ENCODE assay signal across 9 cellular contexts in the genomic region with DNA sequence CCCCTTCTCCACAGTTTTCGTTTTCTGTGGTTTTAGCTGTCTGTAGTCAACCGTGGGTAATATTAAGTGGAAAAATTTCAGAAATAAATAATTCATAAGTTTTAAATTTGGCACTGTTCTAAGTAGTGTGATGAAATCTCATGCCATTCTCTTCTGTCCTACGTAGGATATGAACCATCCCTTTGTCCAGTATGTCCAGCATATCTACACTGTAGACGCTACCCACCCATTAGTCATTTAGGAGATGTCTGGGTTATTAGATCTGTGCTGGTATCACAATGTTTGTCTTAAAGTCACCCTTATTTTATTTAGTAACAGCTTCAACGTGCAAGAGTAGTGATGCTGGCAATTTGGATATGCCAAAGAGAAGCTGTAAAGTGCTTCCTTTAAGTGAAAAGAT.
"Had no signal": no experiment of that assay in that cellular context is flagged by ENCODE, and none has a peak within 500 bp of the region (broad histone marks: within the 10 kb centered on the region; RNA-seq: fewer than 3 reads in every experiment).

No MANE protein-coding gene starts in this region.

- H3K36me3 ChIP-seq: thyroid gland, uterus had no signal

- H2AFZ ChIP-seq: neural progenitor cell, parathyroid adenoma had no signal

- H3K4me1 Mint-ChIP-seq: neural progenitor cell had no signal

- H3K27ac Mint-ChIP-seq: neural progenitor cell had no signal

- H3K4me2 ChIP-seq: neural progenitor cell had no signal

- H3K4me3 ChIP-seq: neural progenitor cell, skin epidermis, thyroid gland, uterus had no signal

- H3K9me3 ChIP-seq: thyroid gland, uterus had no signal

- H3K27ac ChIP-seq: neural progenitor cell, parathyroid adenoma, thyroid gland, uterus had no signal

- H3K9ac ChIP-seq: neural progenitor cell, parathyroid adenoma had no signal

- H3K27me3 ChIP-seq: neural progenitor cell, thyroid gland, uterus had no signal

- ATAC-seq: activated CD4-positive, CD25-positive, alpha-beta regulatory T cell treated with anti-CD3 and anti-CD28 coated beads, Interleukin-2, amount 50 U/mL, for 24 hours; left colon had no signal

- H3K4me3 Mint-ChIP-seq: neural progenitor cell had no signal

- DNase-seq: activated T-cell treated with anti-CD3 and anti-CD28 coated beads, Interleukin-2, amount 50 U/mL, for 48 hours; caudate nucleus; left colon; thyroid gland; uterus had no signal

- H3K4me1 ChIP-seq: uterus had no signal
